In the genomic region with DNA sequence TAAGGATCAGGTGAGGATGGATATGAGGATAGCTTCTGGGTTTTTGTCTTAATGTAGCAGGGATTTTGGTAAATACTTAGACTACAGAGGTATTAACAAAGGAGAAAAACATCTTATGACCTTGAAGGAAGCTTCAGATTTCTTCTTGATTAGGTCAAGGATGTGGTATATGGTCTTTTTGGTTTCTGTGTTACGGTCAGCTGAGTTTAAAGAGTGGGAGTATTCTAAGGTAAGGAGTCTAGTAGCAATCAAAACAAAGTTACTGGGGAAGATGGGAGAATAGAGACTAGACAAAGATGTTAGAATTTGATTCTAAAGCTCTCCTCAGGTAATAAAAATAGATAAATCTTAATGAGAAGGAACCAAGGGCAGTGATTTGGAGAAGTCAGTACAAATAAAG, we compare ENCODE assay signal across 27 cellular contexts. TPM values are rescaled to one million over a fixed set of nuclear protein-coding genes. Genes with fewer than 3 reads are reported as not detected.
A peak's percentile ranks its signal among the peaks of the same experiment; 100 is the strongest.
DNase-seq lines count a peak whose midpoint lies in the region; ATAC-seq and TF ChIP-seq lines count a peak whose summit lies in the region.
"Had no signal": no experiment of that assay in that cellular context is flagged by ENCODE, and none has a peak within 500 bp of the region (broad histone marks: within the 10 kb centered on the region; RNA-seq: fewer than 3 reads in every experiment).

No MANE protein-coding gene starts in this region.

- WGBS in transverse colon (ENCODE audit: low coverage in 1 of 2), 2 donors, result 50 to 71% methylated on average over 1 of the region's 1 CpG

- no peaks in the 10 kb centered on the region for H3K27me3 Mint-ChIP-seq in CD4-positive, alpha-beta memory T cell
- no peaks in the 10 kb centered on the region for H3K27me3 Mint-ChIP-seq in activated B cell treated with CpG ODN at 0.5 μM for 24 hours
- no peaks in the 10 kb centered on the region for H3K27me3 Mint-ChIP-seq in naive thymus-derived CD8-positive, alpha-beta T cell
- H3K27me3 Mint-ChIP-seq: activated CD4-positive, alpha-beta T cell treated with anti-CD3 and anti-CD28 coated beads for 36 hours had no signal

- intact Hi-C loops in CD4-positive, alpha-beta memory T cell (cut with micrococcal nuclease), result loop anchor here (10.0 kb wide), 4 partner anchors 412 to 1972 kb away; a partner anchor contains a TSS
- intact Hi-C loops in activated B cell treated with CpG ODN at 0.5 μM for 24 hours (cut with micrococcal nuclease), result loop anchor here (10.0 kb wide), 1 partner anchor 522 kb away; a partner anchor contains a TSS
- intact Hi-C loops in transverse colon (cut with DNase I; ENCODE audit: low total_unique reads), result no loop called here

- CTCF ChIA-PET in CD4-positive, alpha-beta memory T cell (lab: Charles Lee; ENCODE audit: partially characterized antibody), result no interaction called here
- CTCF ChIA-PET in activated B cell treated with CpG ODN at 0.5 μM for 24 hours (lab: Charles Lee), result no interaction called here

- H3K36me3 ChIP-seq in CD4-positive, alpha-beta memory T cell (ENCODE audit: insufficient read depth, low read length), result no peaks in the 10 kb centered on the region
- H3K36me3 ChIP-seq in transverse colon, result no peaks in the 10 kb centered on the region
- H3K36me3 ChIP-seq: brain microvascular endothelial cell, right atrium auricular region, thoracic aorta had no signal

- peaks cover 0 to 4% of the 10 kb centered on the region in 2 donors for H3K36me3 Mint-ChIP-seq in CD4-positive, alpha-beta memory T cell
- H3K36me3 Mint-ChIP-seq in activated B cell treated with CpG ODN at 0.5 μM for 24 hours (ENCODE audit: low read depth), result peaks cover 8% of the 10 kb centered on the region
- peaks cover 0 to 5% (median 4%) of the 10 kb centered on the region in 3 donors for H3K36me3 Mint-ChIP-seq in naive thymus-derived CD8-positive, alpha-beta T cell

- POLR2A ChIA-PET in CD4-positive, alpha-beta memory T cell (lab: Charles Lee; ENCODE audit: partially characterized antibody), result no interaction called here
- POLR2A ChIA-PET in activated B cell treated with CpG ODN at 0.5 μM for 24 hours (lab: Charles Lee), result interaction anchor here (0.6 kb wide), 1 partner anchor 1117 kb away, joined by 6 read pairs; no protein-coding TSS in a partner anchor
- POLR2A ChIA-PET in naive thymus-derived CD8-positive, alpha-beta T cell (lab: Charles Lee), result interaction anchor here (0.6 kb wide), 1 partner anchor 74 kb away, joined by 4 read pairs; no protein-coding TSS in a partner anchor

- DNase-seq in CD4-positive, alpha-beta memory T cell, result no peak
- DNase-seq in GM12865 (ENCODE audit: low read depth) (peak; percentile 28), activated B cell treated with CpG ODN at 0.5 μM for 24 hours (no peak), transverse colon (no peak)
- no peak for DNase-seq in naive thymus-derived CD8-positive, alpha-beta T cell
- DNase-seq: activated CD4-positive, alpha-beta T cell treated with anti-CD3 and anti-CD28 coated beads for 36 hours; brain microvascular endothelial cell; DMS 273 treated with DMSO at 0.1 percent for 48 hours; head of caudate nucleus; KBM-7; left colon; mesendoderm; MM.1S; NCI-H1417 treated with DMSO at 0.1 percent for 48 hours; NCI-H2107; NCI-H446; PC-3; stimulated activated CD4-positive, alpha-beta T cell treated with anti-CD3 and anti-CD28 coated beads, Interleukin-4, amount 100 ng/mL, for 1 hour; stimulated activated naive CD4-positive, alpha-beta T cell had no signal

- H3K27ac Mint-ChIP-seq in CD4-positive, alpha-beta memory T cell, result peak overlapping the region in 5 of 7 donors; percentile 10 to 72 (median 38)
- peak overlapping the region; percentile 78 for H3K27ac Mint-ChIP-seq in activated B cell treated with CpG ODN at 0.5 μM for 24 hours
- peak overlapping the region in 8 of 10 donors; percentile 2 to 66 (median 52) for H3K27ac Mint-ChIP-seq in naive thymus-derived CD8-positive, alpha-beta T cell
- H3K27ac Mint-ChIP-seq: activated CD4-positive, alpha-beta T cell treated with anti-CD3 and anti-CD28 coated beads for 36 hours; activated T-helper 2 cell treated with anti-CD3 and anti-CD28 coated beads, Interferon-gamma antibody, Interleukin-2, Interleukin-4, amounts not matched to agents 10 μg/mL and 5 μg/mL and 100 μg/mL, durations not matched to agents 14 hours and 24 hours and 36 hours; CD14-positive monocyte had no signal

- H3K9me3 ChIP-seq in CD4-positive, alpha-beta memory T cell (ENCODE audit: control insufficient read depth in 1 of 2, low read length in 2 of 2), result no peaks in the 10 kb centered on the region
- H3K9me3 ChIP-seq in transverse colon, result no peaks in the 10 kb centered on the region
- H3K9me3 ChIP-seq: right atrium auricular region, thoracic aorta had no signal

- no peak for TF ChIP-seq CTCF in GM12865 (IDR thresholded peaks at IDR 0.05; ENCODE audit: insufficient read depth, low read depth, low read length, missing control alignments)
- no peak for TF ChIP-seq CTCF in activated B cell treated with CpG ODN at 0.5 μM for 24 hours (IDR thresholded peaks at IDR 0.05)
- no peak for TF ChIP-seq CTCF in transverse colon (IDR thresholded peaks at IDR 0.05)

- no peak for TF ChIP-seq EP300 in transverse colon (IDR thresholded peaks at IDR 0.05; ENCODE audit: low read depth)

- H3K27ac ChIP-seq in CD4-positive, alpha-beta memory T cell (ENCODE audit: low read depth, low read length), result no peak overlapping the region
- no peak overlapping the region for H3K27ac ChIP-seq in transverse colon
- H3K27ac ChIP-seq: brain microvascular endothelial cell, epithelial cell of prostate, right atrium auricular region, thoracic aorta had no signal

- H3K4me3 Mint-ChIP-seq in CD4-positive, alpha-beta memory T cell, result peak overlapping the region in 6 of 8 donors; percentile 0 to 48 (median 12)
- peak overlapping the region; percentile 4 for H3K4me3 Mint-ChIP-seq in activated B cell treated with CpG ODN at 0.5 μM for 24 hours
- peak overlapping the region in 9 of 10 donors; percentile 1 to 54 (median 24) for H3K4me3 Mint-ChIP-seq in naive thymus-derived CD8-positive, alpha-beta T cell
- H3K4me3 Mint-ChIP-seq: activated CD4-positive, alpha-beta T cell treated with anti-CD3 and anti-CD28 coated beads for 36 hours; CD14-positive monocyte had no signal

- in situ Hi-C loops in transverse colon (cut with MboI; ENCODE audit: low pct_ligation_motif_present in 1 of 4, low pct_unique_long_range_greater_than_20kb in 1 of 4, low sequenced_read_pairs in 3 of 4), result no loop called here

- no peak overlapping the region for H3K4me3 ChIP-seq in CD4-positive, alpha-beta memory T cell (ENCODE audit: low read length in 2 of 2)
- H3K4me3 ChIP-seq in GM12865 (ENCODE audit: low read depth, low read length) (no peak overlapping the region), transverse colon (no peak overlapping the region)
- H3K4me3 ChIP-seq: right atrium auricular region, thoracic aorta had no signal

- peaks cover 36% of the 10 kb centered on the region for H3K4me1 ChIP-seq in CD4-positive, alpha-beta memory T cell (ENCODE audit: insufficient read depth, low read length)
- peaks cover 0 to 45% (median 18%) of the 10 kb centered on the region in 4 donors for H3K4me1 ChIP-seq in transverse colon

- peaks cover 35 to 57% (median 50%) of the 10 kb centered on the region in 4 donors for H3K4me1 Mint-ChIP-seq in CD4-positive, alpha-beta memory T cell
- H3K4me1 Mint-ChIP-seq in activated B cell treated with CpG ODN at 0.5 μM for 24 hours, result peaks cover 55% of the 10 kb centered on the region
- H3K4me1 Mint-ChIP-seq in naive thymus-derived CD8-positive, alpha-beta T cell, result peaks cover 29 to 76% (median 69%) of the 10 kb centered on the region in 4 donors

- no peaks in the 10 kb centered on the region for H3K27me3 ChIP-seq in CD4-positive, alpha-beta memory T cell (ENCODE audit: insufficient read depth, low read length)
- no peaks in the 10 kb centered on the region for H3K27me3 ChIP-seq in transverse colon
- H3K27me3 ChIP-seq: brain microvascular endothelial cell, right atrium auricular region had no signal

- ATAC-seq in activated B cell treated with CpG ODN at 0.5 μM for 24 hours (ENCODE audit: low read depth) (no peak), GM18511 (IDR thresholded peaks at IDR 0.05; ENCODE audit: unreplicated experiment) (no peak), HG03045 (IDR thresholded peaks at IDR 0.05; ENCODE audit: unreplicated experiment) (no peak)
- peak in 1 of 2 donors; percentile 27 for ATAC-seq in naive thymus-derived CD8-positive, alpha-beta T cell
- ATAC-seq: activated CD4-positive, alpha-beta T cell treated with anti-CD3 and anti-CD28 coated beads for 36 hours; left colon; PC-3; Right ventricle myocardium inferior had no signal

- TF ChIP-seq POLR2A in transverse colon (IDR thresholded peaks at IDR 0.05), result no peak

- no peaks in the 10 kb centered on the region for H3K9me3 Mint-ChIP-seq in CD4-positive, alpha-beta memory T cell
- H3K9me3 Mint-ChIP-seq in activated B cell treated with CpG ODN at 0.5 μM for 24 hours, result no peaks in the 10 kb centered on the region
- H3K9me3 Mint-ChIP-seq in naive thymus-derived CD8-positive, alpha-beta T cell, result no peaks in the 10 kb centered on the region
- H3K9me3 Mint-ChIP-seq: activated T-helper 2 cell treated with anti-CD3 and anti-CD28 coated beads, Interferon-gamma antibody, Interleukin-2, Interleukin-4, amounts not matched to agents 10 μg/mL and 5 μg/mL and 100 μg/mL, durations not matched to agents 14 hours and 24 hours and 36 hours; CD14-positive monocyte had no signal

RNA-seq across cellular contexts. Expression of a gene that starts 6.2 kb away (rescaled TPM):
- 10 to 100 TPM; 43.5 to 49.6 TPM for total RNA-seq in CD4-positive, alpha-beta memory T cell
- 10 to 100 TPM; 29.7 to 40.8 TPM for polyA plus RNA-seq in CD4-positive, alpha-beta memory T cell
- 53.9 and 56.5 TPM in 2 replicates for total RNA-seq in activated B cell treated with CpG ODN at 0.5 μM for 24 hours
- 10 to 100 TPM; 57.9 to 72.4 TPM for total RNA-seq in naive thymus-derived CD8-positive, alpha-beta T cell
- 10 to 100 TPM; 28.7 to 35.7 (median 30.0) TPM for polyA plus RNA-seq in naive thymus-derived CD8-positive, alpha-beta T cell
- 10 to 100 TPM; 27.5 to 51.1 (median 37.0) TPM for total RNA-seq in transverse colon

RNA-seq across cellular contexts. Expression of a gene that starts 7.0 kb away (rescaled TPM):
- total RNA-seq in CD4-positive, alpha-beta memory T cell, result 10 to 100 TPM in 1 of 2 experiments, 1 to 10 TPM in 1; 7.8 to 10.1 TPM
- 1 to 10 TPM in 1 of 2 donors, not detected in 1; 2.2 TPM for polyA plus RNA-seq in CD4-positive, alpha-beta memory T cell
- total RNA-seq in activated B cell treated with CpG ODN at 0.5 μM for 24 hours (31.8 and 34.2 TPM in 2 replicates), transverse colon (10 to 100 TPM; 51.1 to 82.2 (median 58.1) TPM)
- 10 to 100 TPM; 20.4 to 23.0 TPM for total RNA-seq in naive thymus-derived CD8-positive, alpha-beta T cell
- 1 to 10 TPM; 1.0 to 2.8 (median 1.6) TPM for polyA plus RNA-seq in naive thymus-derived CD8-positive, alpha-beta T cell
